In the genomic region with DNA sequence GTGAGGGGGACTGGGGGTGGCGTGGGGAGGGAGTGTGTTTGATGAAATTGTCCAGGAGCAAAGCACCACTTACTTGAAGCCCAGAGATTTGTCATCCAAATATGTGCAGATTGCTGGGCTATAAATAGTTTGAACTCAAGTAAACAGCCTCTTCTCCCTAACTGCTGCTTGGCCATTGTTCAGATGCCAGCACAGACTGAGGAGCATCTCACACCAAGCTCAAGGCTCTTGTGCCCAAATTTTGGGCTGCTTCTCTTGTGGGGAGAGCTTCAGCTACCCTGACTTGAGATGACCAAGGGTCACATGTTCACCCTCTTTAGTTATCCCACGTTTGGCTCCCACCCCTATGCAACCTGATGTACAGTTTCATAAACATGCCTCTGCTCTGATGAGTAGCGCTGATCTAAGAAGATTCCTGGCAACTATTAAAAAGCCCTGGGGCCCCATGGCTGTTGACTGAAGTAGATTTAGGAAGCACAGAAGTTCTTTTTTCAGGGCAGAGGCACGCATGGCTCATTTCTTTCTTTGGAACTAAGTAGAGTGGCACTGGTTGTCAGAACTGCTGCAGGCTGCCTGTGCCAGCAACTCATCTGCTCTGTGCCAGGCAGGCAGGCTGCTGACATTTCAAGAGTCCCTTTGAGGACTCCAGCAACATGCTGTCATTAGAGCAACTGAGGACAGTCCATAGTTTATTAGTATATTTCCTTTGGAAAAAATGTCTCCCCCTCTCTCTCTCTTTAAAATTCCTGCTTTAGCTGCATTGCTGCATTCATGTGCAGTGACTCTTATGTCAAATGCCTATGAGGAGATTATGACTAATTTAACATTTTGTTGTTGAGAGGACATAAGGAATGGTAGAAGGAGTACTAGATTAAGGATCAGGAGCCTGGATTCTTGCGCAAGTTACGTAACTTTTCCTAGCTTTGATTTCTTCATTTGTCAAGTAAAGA, we compare ENCODE assay signal across 8 cellular contexts. TPM values are rescaled to one million over a fixed set of nuclear protein-coding genes. Genes with fewer than 3 reads are reported as not detected.
A peak's percentile ranks its signal among the peaks of the same experiment; 100 is the strongest.
DNase-seq lines count a peak whose midpoint lies in the region; ATAC-seq and TF ChIP-seq lines count a peak whose summit lies in the region.

No MANE protein-coding gene starts in this region.

- no peak for TF ChIP-seq EP300 in esophagus muscularis mucosa (IDR thresholded peaks at IDR 0.05)

- POLR2A ChIA-PET in OCI-LY7 (lab: Charles Lee), result interaction anchor here (0.5 to 1.3 kb wide), 7 partner anchors 9 to 51 kb away, joined by 3 to 6 read pairs (median 4); a partner anchor contains a TSS

- ATAC-seq in HG03378 (IDR thresholded peaks at IDR 0.05; ENCODE audit: unreplicated experiment) (no peak), GM21515 (IDR thresholded peaks at IDR 0.05; ENCODE audit: unreplicated experiment) (no peak)

- BruUV-seq in OCI-LY7 (replicated peaks; lab: Mats Ljungman, UMichigan), result no TSS peak

- H3K9me2 ChIP-seq in OCI-LY7 (ENCODE audit: insufficient read depth, low read length), result no peaks in the 10 kb centered on the region

- peaks cover 50% of the 10 kb centered on the region for H3K4me1 ChIP-seq in OCI-LY7 (ENCODE audit: insufficient read depth, low read length, poor library complexity, severe bottlenecking)
- peaks cover 55 to 73% (median 69%) of the 10 kb centered on the region in 4 donors for H3K4me1 ChIP-seq in esophagus muscularis mucosa

- H3K9me3 Mint-ChIP-seq in nephron (no peaks in the 10 kb centered on the region), endothelial cell (ENCODE audit: unreplicated experiment) (no peaks in the 10 kb centered on the region)

- CTCF ChIA-PET in OCI-LY7 (lab: Charles Lee; ENCODE audit: unreplicated experiment), result interaction anchor here (0.8 kb wide), 1 partner anchor 10 kb away, joined by 4 read pairs; a partner anchor contains a TSS

- H3K4me2 ChIP-seq in OCI-LY7 (ENCODE audit: low read length), result peak overlapping the region; percentile 51

- H3K4me3 ChIP-seq in OCI-LY7 (ENCODE audit: low read depth, low read length, poor library complexity, severe bottlenecking), result peak overlapping the region; percentile 12
- H3K4me3 ChIP-seq in esophagus muscularis mucosa, result peak overlapping the region in 3 of 4 donors; percentile 11 to 39 (median 18)

- no peaks in the 10 kb centered on the region for H4K20me1 ChIP-seq in OCI-LY7 (ENCODE audit: insufficient read depth, low read length)

- H3K4me3 Mint-ChIP-seq in nephron (peak overlapping the region in 2 of 3 experiments; percentile 39 to 41), endothelial cell (ENCODE audit: unreplicated experiment) (no peak overlapping the region)

- TF ChIP-seq POLR2A in esophagus muscularis mucosa (IDR thresholded peaks at IDR 0.05; ENCODE audit: low read depth), result no peak

- H3K36me3 ChIP-seq in OCI-LY7 (ENCODE audit: insufficient read depth, low read length), result no peaks in the 10 kb centered on the region
- H3K36me3 ChIP-seq in esophagus muscularis mucosa, result no peaks in the 10 kb centered on the region

- peak overlapping the region; percentile 79 to 98 (median 92) for H3K27ac Mint-ChIP-seq in nephron
- no peak overlapping the region for H3K27ac Mint-ChIP-seq in endothelial cell (ENCODE audit: unreplicated experiment)

- no peak for TF ChIP-seq CTCF in OCI-LY7 (conservative IDR thresholded peaks at IDR 0.05; ENCODE audit: low read length)
- no peak for TF ChIP-seq CTCF in esophagus muscularis mucosa (IDR thresholded peaks at IDR 0.05)
- no peak for TF ChIP-seq CTCF in nephron (IDR thresholded peaks at IDR 0.05; ENCODE audit: unreplicated experiment in 3 of 3)
- TF ChIP-seq CTCF in endothelial cell (IDR thresholded peaks at IDR 0.05; ENCODE audit: unreplicated experiment), result no peak

- H3K9me3 ChIP-seq in OCI-LY7 (ENCODE audit: low read length), result no peaks in the 10 kb centered on the region
- no peaks in the 10 kb centered on the region for H3K9me3 ChIP-seq in esophagus muscularis mucosa

- peak overlapping the region; percentile 87 for H2AFZ ChIP-seq in OCI-LY7 (ENCODE audit: low read length)

- intact Hi-C loops in OCI-LY7 (cut with micrococcal nuclease; ENCODE audit: unreplicated experiment), result no loop called here
- intact Hi-C loops in esophagus muscularis mucosa (cut with DNase I), result no loop called here

- WGBS in esophagus muscularis mucosa, result 16% methylated on average over 5 of the region's 6 CpGs

- no peaks in the 10 kb centered on the region for H3K36me3 Mint-ChIP-seq in nephron (ENCODE audit: low read depth)
- H3K36me3 Mint-ChIP-seq in endothelial cell (ENCODE audit: low read depth, unreplicated experiment), result no peaks in the 10 kb centered on the region

- peak overlapping the region; percentile 47 for H3K27ac ChIP-seq in OCI-LY7 (ENCODE audit: low read depth, low read length, poor library complexity, severe bottlenecking)
- H3K27ac ChIP-seq in esophagus muscularis mucosa (replicated peaks in 1 of 4), result peak overlapping the region; percentile 86 to 90 (median 88)

- H3K4me1 Mint-ChIP-seq in nephron (peaks cover 49% of the 10 kb centered on the region), endothelial cell (ENCODE audit: unreplicated experiment) (peaks cover 18% of the 10 kb centered on the region)

- peak; percentile 58 for DNase-seq in AG08396 (ENCODE audit: low spot score)
- DNase-seq in OCI-LY7 (ENCODE audit: low spot score), result peak; percentile 46
- no peak for DNase-seq in esophagus muscularis mucosa (ENCODE audit: extremely low spot score)
- DNase-seq in endothelial cell (ENCODE audit: low spot score), result no peak
- no peak for DNase-seq in activated naive CD4-positive, alpha-beta T cell treated with Interleukin-2 at 50 U/mL for 16 hours

- H3K27me3 ChIP-seq in esophagus muscularis mucosa, result no peaks in the 10 kb centered on the region

- H3K79me2 ChIP-seq in OCI-LY7 (ENCODE audit: insufficient read depth, low read depth, low read length), result no peaks in the 10 kb centered on the region

- H3K27me3 Mint-ChIP-seq in nephron (ENCODE audit: low read depth), result peaks cover 3% of the 10 kb centered on the region
- H3K27me3 Mint-ChIP-seq in endothelial cell (ENCODE audit: unreplicated experiment), result peaks cover 1% of the 10 kb centered on the region

RNA-seq across cellular contexts. Expression of a gene that starts 9.6 kb away (rescaled TPM):
- 37.2 and 46.9 TPM in 2 replicates for total RNA-seq in OCI-LY7 (2014; rRNA removed; shearing (Covaris generic))
- total RNA-seq in OCI-LY7 (2022) (31.7 and 34.9 TPM in 2 replicates), esophagus muscularis mucosa (100 to 1,000 TPM; 305 to 398 (median 357) TPM), endothelial cell (ENCODE audit: unreplicated experiment) (184 TPM)

RNA-seq across cellular contexts. Expression of a gene that starts 51.0 kb away (rescaled TPM):
- 19.3 and 24.4 TPM in 2 replicates for total RNA-seq in OCI-LY7 (2014; rRNA removed; shearing (Covaris generic))
- total RNA-seq in OCI-LY7 (2022) (55.4 and 62.7 TPM in 2 replicates), esophagus muscularis mucosa (100 to 1,000 TPM; 121 to 175 (median 138) TPM), endothelial cell (ENCODE audit: unreplicated experiment) (82.8 TPM)

Comparison
In these comparisons a context has a peak if more than half of its experiments do, and no peak if none do; other contexts are left out.
1. DNase-seq: peak in AG08396 (single experiment) and OCI-LY7 (single experiment); none in esophagus muscularis mucosa (single experiment), endothelial cell (single experiment) and activated naive CD4-positive, alpha-beta T cell treated with Interleukin-2 at 50 U/mL for 16 hours (single experiment).